Comparison of ENCODE assay signal across 25 cellular contexts in the genomic region with DNA sequence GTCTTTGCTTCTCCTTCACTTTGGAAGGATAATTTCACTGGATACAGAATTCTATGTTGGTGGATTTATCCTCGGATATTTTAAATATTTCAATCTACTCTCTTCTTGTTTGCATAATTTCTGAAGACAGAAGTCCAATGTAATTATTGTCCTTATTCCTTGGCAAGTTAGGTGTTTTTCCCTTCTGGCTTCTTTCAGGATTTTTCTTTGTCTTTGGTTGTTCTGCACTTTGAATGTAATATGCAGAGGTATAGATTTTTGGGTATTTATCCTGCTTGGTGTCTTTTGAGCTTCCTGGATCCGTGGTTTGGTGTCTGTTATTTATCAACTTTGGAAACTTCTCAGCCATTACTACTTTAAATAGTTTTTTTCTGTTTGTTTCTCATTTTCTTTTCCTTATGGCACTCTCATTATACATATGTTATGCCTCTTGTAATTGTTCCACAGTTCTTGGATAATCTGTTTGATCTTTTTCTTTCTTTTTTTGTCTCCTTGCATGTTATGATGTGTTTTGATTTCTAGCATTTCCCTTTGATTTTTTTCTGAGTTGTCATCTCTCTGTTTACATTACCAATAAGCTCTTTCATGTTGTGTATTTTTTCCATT.
"Had no signal": no experiment of that assay in that cellular context is flagged by ENCODE, and none has a peak within 500 bp of the region (broad histone marks: within the 10 kb centered on the region; RNA-seq: fewer than 3 reads in every experiment).

No MANE protein-coding gene starts in this region.

- H3K4me2 ChIP-seq: hepatocyte had no signal

- H3K36me3 ChIP-seq: colonic mucosa, esophagus squamous epithelium, gastroesophageal sphincter, heart left ventricle, left lung, lower lobe of right lung had no signal

- H3K27ac ChIP-seq: colonic mucosa, epithelial cell of prostate, esophagus squamous epithelium, gastroesophageal sphincter, heart left ventricle, hepatocyte, left lung, lower lobe of right lung had no signal

- H3K4me3 ChIP-seq: colonic mucosa, esophagus squamous epithelium, gastroesophageal sphincter, heart left ventricle, hepatocyte, left lung, lower lobe of right lung, mucosa of descending colon had no signal

- H3K27me3 ChIP-seq: colonic mucosa, esophagus squamous epithelium, gastroesophageal sphincter, heart left ventricle, hepatocyte, left lung had no signal

- H3K4me1 ChIP-seq: colonic mucosa, lower lobe of right lung had no signal

- ATAC-seq: effector memory CD8-positive, alpha-beta T cell; esophagus mucosa; gastroesophageal sphincter; heart left ventricle; left lung; left ventricle myocardium superior; lower lobe of right lung; mucosa of descending colon; naive thymus-derived CD8-positive, alpha-beta T cell had no signal

- DNase-seq: colonic mucosa; cortex of kidney; effector CD8-positive, alpha-beta T cell; effector memory CD8-positive, alpha-beta T cell; endodermal cell; erythroblast; esophagus squamous epithelium; foreskin fibroblast; heart left ventricle; hypothalamus; immature natural killer cell; islet precursor cell; kidney; kidney glomerular epithelial cell; left lung; left ventricle myocardium superior; lower lobe of right lung; mesenchymal stem cell; mucosa of descending colon; naive B cell; naive thymus-derived CD8-positive, alpha-beta T cell had no signal

- H3K9me3 ChIP-seq: colonic mucosa had no signal

- H2AFZ ChIP-seq: hepatocyte had no signal

- H3K79me2 ChIP-seq: hepatocyte had no signal
